1 cellular context compared by ENCODE assay signal in genomic region chr7:2999078-2999500, GRCh38.
A peak's percentile ranks its signal among the peaks of the same experiment; 100 is the strongest.
TF ChIP-seq lines count a peak whose summit lies in the region.

No MANE protein-coding gene starts in this region.

TF ChIP-seq in HepG2, 621 proteins besides CTCF, POLR2A, EP300 and RAD21 (continued from another document and continues in another):
- 0 out of 2 replicates have a peak, but pooled peaks have one; percentile 34 for TF ChIP-seq ZNF850 (CRISPR knock-in tag; conservative IDR thresholded peaks at IDR 0.05)
- TF ChIP-seq HDAC2 (CRISPR knock-in tag; IDR thresholded peaks at IDR 0.05): peak; percentile 45; the same call in 1 of the 2 replicates
- TF ChIP-seq SOX13 (IDR thresholded peaks at IDR 0.05): no peak
- peak in 1 of 2 experiments; percentile 65; a peak in 2 of 4 replicates for TF ChIP-seq SOX13 (CRISPR knock-in tag; conservative IDR thresholded peaks at IDR 0.05 in 1 of 2, IDR thresholded peaks at IDR 0.05 in 1 of 2)
- TF ChIP-seq FIP1L1 (IDR thresholded peaks at IDR 0.05; ENCODE audit: borderline replicate concordance, insufficient read depth, low read depth, low read length): no peak
- no peak for TF ChIP-seq IRF1 (CRISPR knock-in tag; IDR thresholded peaks at IDR 0.05; ENCODE audit: low read depth)
- no peak for TF ChIP-seq HOXA7 (CRISPR knock-in tag; IDR thresholded peaks at IDR 0.05)
- no peak for TF ChIP-seq PAWR (CRISPR knock-in tag; IDR thresholded peaks at IDR 0.05; ENCODE audit: borderline replicate concordance)
- peak; percentile 41 for TF ChIP-seq FOSL2 (CRISPR knock-in tag; IDR thresholded peaks at IDR 0.05)
- no peak for TF ChIP-seq TBP (CRISPR knock-in tag; IDR thresholded peaks at IDR 0.05)
- no peak for TF ChIP-seq LCORL (IDR thresholded peaks at IDR 0.05)
- 0 out of 2 replicates have a peak, but pooled peaks have one; percentile 30 for TF ChIP-seq LCORL (CRISPR knock-in tag; IDR thresholded peaks at IDR 0.05)
- TF ChIP-seq PAXIP1 (CRISPR knock-in tag; conservative IDR thresholded peaks at IDR 0.05): peak; percentile 60
- TF ChIP-seq, protein P1, sequence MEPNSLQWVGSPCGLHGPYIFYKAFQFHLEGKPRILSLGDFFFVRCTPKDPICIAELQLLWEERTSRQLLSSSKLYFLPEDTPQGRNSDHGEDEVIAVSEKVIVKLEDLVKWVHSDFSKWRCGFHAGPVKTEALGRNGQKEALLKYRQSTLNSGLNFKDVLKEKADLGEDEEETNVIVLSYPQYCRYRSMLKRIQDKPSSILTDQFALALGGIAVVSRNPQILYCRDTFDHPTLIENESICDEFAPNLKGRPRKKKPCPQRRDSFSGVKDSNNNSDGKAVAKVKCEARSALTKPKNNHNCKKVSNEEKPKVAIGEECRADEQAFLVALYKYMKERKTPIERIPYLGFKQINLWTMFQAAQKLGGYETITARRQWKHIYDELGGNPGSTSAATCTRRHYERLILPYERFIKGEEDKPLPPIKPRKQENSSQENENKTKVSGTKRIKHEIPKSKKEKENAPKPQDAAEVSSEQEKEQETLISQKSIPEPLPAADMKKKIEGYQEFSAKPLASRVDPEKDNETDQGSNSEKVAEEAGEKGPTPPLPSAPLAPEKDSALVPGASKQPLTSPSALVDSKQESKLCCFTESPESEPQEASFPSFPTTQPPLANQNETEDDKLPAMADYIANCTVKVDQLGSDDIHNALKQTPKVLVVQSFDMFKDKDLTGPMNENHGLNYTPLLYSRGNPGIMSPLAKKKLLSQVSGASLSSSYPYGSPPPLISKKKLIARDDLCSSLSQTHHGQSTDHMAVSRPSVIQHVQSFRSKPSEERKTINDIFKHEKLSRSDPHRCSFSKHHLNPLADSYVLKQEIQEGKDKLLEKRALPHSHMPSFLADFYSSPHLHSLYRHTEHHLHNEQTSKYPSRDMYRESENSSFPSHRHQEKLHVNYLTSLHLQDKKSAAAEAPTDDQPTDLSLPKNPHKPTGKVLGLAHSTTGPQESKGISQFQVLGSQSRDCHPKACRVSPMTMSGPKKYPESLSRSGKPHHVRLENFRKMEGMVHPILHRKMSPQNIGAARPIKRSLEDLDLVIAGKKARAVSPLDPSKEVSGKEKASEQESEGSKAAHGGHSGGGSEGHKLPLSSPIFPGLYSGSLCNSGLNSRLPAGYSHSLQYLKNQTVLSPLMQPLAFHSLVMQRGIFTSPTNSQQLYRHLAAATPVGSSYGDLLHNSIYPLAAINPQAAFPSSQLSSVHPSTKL (CRISPR knock-in tag; IDR thresholded peaks at IDR 0.05): peak; percentile 59
- TF ChIP-seq ZNF263 (CRISPR knock-in tag; IDR thresholded peaks at IDR 0.05): peak; percentile 91
- TF ChIP-seq HNF4A (CRISPR knock-in tag; IDR thresholded peaks at IDR 0.05): peak; percentile 66
- TF ChIP-seq MED1 (CRISPR knock-in tag; IDR thresholded peaks at IDR 0.05): no peak
- TF ChIP-seq CCDC6 (CRISPR knock-in tag; IDR thresholded peaks at IDR 0.05): no peak
- 0 out of 2 replicates have a peak, but pooled peaks have one; percentile 23 for TF ChIP-seq ZNF331 (CRISPR knock-in tag; IDR thresholded peaks at IDR 0.05)
- no peak for TF ChIP-seq KLF6 (CRISPR knock-in tag; IDR thresholded peaks at IDR 0.05)
- no peak for TF ChIP-seq ZNF564 (CRISPR knock-in tag; IDR thresholded peaks at IDR 0.05)
- no peak for TF ChIP-seq PBX3 (CRISPR knock-in tag; IDR thresholded peaks at IDR 0.05; ENCODE audit: borderline replicate concordance)
- TF ChIP-seq ZFP82 (CRISPR knock-in tag; IDR thresholded peaks at IDR 0.05; ENCODE audit: borderline replicate concordance): peak; percentile 71; the same call in 1 of the 2 replicates
- peak; percentile 35; the same call in 1 of the 2 replicates for TF ChIP-seq HMG20A (CRISPR knock-in tag; IDR thresholded peaks at IDR 0.05; ENCODE audit: borderline replicate concordance)
- no peak for TF ChIP-seq ZNF264 (CRISPR knock-in tag; IDR thresholded peaks at IDR 0.05)
- TF ChIP-seq, protein P2, sequence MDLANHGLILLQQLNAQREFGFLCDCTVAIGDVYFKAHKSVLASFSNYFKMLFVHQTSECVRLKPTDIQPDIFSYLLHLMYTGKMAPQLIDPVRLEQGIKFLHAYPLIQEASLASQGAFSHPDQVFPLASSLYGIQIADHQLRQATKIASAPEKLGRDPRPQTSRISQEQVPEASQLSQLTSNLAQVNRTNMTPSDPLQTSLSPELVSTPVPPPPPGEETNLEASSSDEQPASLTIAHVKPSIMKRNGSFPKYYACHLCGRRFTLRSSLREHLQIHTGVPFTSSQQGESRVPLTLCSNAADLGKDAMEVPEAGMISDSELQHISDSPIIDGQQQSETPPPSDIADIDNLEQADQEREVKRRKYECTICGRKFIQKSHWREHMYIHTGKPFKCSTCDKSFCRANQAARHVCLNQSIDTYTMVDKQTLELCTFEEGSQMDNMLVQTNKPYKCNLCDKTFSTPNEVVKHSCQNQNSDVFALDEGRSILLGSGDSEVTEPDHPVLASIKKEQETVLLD (CRISPR knock-in tag; IDR thresholded peaks at IDR 0.05; ENCODE audit: low read depth): no peak
- no peak for TF ChIP-seq ZNF276 (CRISPR knock-in tag; IDR thresholded peaks at IDR 0.05; ENCODE audit: low read depth)
- no peak for TF ChIP-seq ETS1 (CRISPR knock-in tag; IDR thresholded peaks at IDR 0.05)
- TF ChIP-seq ELF1 (CRISPR knock-in tag; IDR thresholded peaks at IDR 0.05): peak; percentile 10; the same call in 1 of the 2 replicates
- TF ChIP-seq MLLT10 (CRISPR knock-in tag; IDR thresholded peaks at IDR 0.05): no peak
- no peak for TF ChIP-seq PRPF4 (IDR thresholded peaks at IDR 0.05; ENCODE audit: low read depth, low read length, poor library complexity, severe bottlenecking)
- TF ChIP-seq KDM6A (CRISPR knock-in tag; IDR thresholded peaks at IDR 0.05; ENCODE audit: low read depth): peak; percentile 66
- TF ChIP-seq STAT6 (CRISPR knock-in tag; IDR thresholded peaks at IDR 0.05; ENCODE audit: borderline replicate concordance): no peak
- peak; percentile 40; the same call in 1 of the 2 replicates for TF ChIP-seq MIER2 (CRISPR knock-in tag; IDR thresholded peaks at IDR 0.05)
- no peak for TF ChIP-seq PITX1 (CRISPR knock-in tag; IDR thresholded peaks at IDR 0.05)
- no peak for TF ChIP-seq ZFP36 (IDR thresholded peaks at IDR 0.05; ENCODE audit: borderline replicate concordance, low read depth, low read length, partially characterized antibody)
- TF ChIP-seq CENPT (CRISPR knock-in tag; IDR thresholded peaks at IDR 0.05; ENCODE audit: low read depth): no peak
- TF ChIP-seq ZSCAN25 (CRISPR knock-in tag; IDR thresholded peaks at IDR 0.05): no peak
- TF ChIP-seq IKZF5 (CRISPR knock-in tag; IDR thresholded peaks at IDR 0.05): no peak
- TF ChIP-seq ZNF674 (CRISPR knock-in tag; IDR thresholded peaks at IDR 0.05; ENCODE audit: low read depth): no peak
- 0 out of 2 replicates have a peak, but pooled peaks have one; percentile 19 for TF ChIP-seq HDAC1 (CRISPR knock-in tag; IDR thresholded peaks at IDR 0.05)
- TF ChIP-seq ZNF839 (CRISPR knock-in tag; IDR thresholded peaks at IDR 0.05; ENCODE audit: borderline replicate concordance): no peak
- TF ChIP-seq NCOR1 (IDR thresholded peaks at IDR 0.05; ENCODE audit: borderline replicate concordance, low read length): 0 out of 2 replicates have a peak, but pooled peaks have one; percentile 34
- peak; percentile 35 for TF ChIP-seq FOXA3 (CRISPR knock-in tag; IDR thresholded peaks at IDR 0.05)
- TF ChIP-seq MAFK (conservative IDR thresholded peaks at IDR 0.05 in 1 of 2, IDR thresholded peaks at IDR 0.05 in 1 of 2; ENCODE audit: low read length in 2 of 2): peak in 1 of 2 experiments; percentile 29; a peak in 1 of 4 replicates
